ENCODE assay signal across 8 cellular contexts in genomic region chr11:56066980-56067379, GRCh38. TPM values are rescaled to one million over a fixed set of nuclear protein-coding genes. Genes with fewer than 3 reads are reported as not detected.
"Had no signal": no experiment of that assay in that cellular context is flagged by ENCODE, and none has a peak within 500 bp of the region (broad histone marks: within the 10 kb centered on the region; RNA-seq: fewer than 3 reads in every experiment).

No MANE protein-coding gene starts in this region.

- H3K27ac Mint-ChIP-seq: IgD-negative memory B cell had no signal

- H3K4me3 Mint-ChIP-seq: IgD-negative memory B cell had no signal

- H3K4me3 ChIP-seq: K562 had no signal

- H3K4me1 Mint-ChIP-seq: IgD-negative memory B cell had no signal

- H3K27me3 Mint-ChIP-seq: IgD-negative memory B cell had no signal

- H3K36me3 Mint-ChIP-seq: IgD-negative memory B cell had no signal

- H3K27ac ChIP-seq: HL-60 had no signal

- DNase-seq: IMR-90, KBM-7 had no signal

RNA-seq across cellular contexts. Expression of gene OR8I2, which starts 26.1 kb away (rescaled TPM):
- total RNA-seq: HepG2, HT-29, HT1080, IMR-90, K562 had no signal
- polyA plus RNA-seq: HepG2, IgD-negative memory B cell, IMR-90, K562 had no signal

RNA-seq across cellular contexts. Expression of gene OR8H2, which starts 36.5 kb away (rescaled TPM):
- total RNA-seq: HepG2, HT-29, HT1080, IMR-90, K562 had no signal
- polyA plus RNA-seq: HepG2, IgD-negative memory B cell, IMR-90, K562 had no signal

RNA-seq across cellular contexts. Expression of gene OR5AS1, which starts 39.5 kb away (rescaled TPM):
- total RNA-seq: HepG2, HT-29, HT1080, IMR-90, K562 had no signal
- polyA plus RNA-seq: HepG2, IgD-negative memory B cell, IMR-90, K562 had no signal

RNA-seq across cellular contexts. Expression of gene OR8H3, which starts 55.2 kb away (rescaled TPM):
- total RNA-seq: HepG2, HT-29, HT1080, IMR-90, K562 had no signal
- polyA plus RNA-seq: HepG2, IgD-negative memory B cell, IMR-90, K562 had no signal
